ENCODE assay signal across 9 cellular contexts in genomic region chr2:16207611-16208010, GRCh38.
"Had no signal": no experiment of that assay in that cellular context is flagged by ENCODE, and none has a peak within 500 bp of the region (broad histone marks: within the 10 kb centered on the region; RNA-seq: fewer than 3 reads in every experiment).

No MANE protein-coding gene starts in this region.

- H3K4me3 Mint-ChIP-seq: GM23338, H9, HFFc6 had no signal

- DNase-seq: GM23248, GOT3, H7, H9, HCEC 1CT, HFFc6 had no signal

- H3K27ac ChIP-seq: GM23248 had no signal

- H3K4me1 ChIP-seq: HAP-1 had no signal

- ATAC-seq: GM23338, HCT116 had no signal

- H3K4me3 ChIP-seq: GM23248, GM23338, HAP-1 had no signal

- H2AFZ ChIP-seq: GM23248 had no signal

- H3K27ac Mint-ChIP-seq: GM23338, HFFc6 had no signal

- H3K4me2 ChIP-seq: GM23338 had no signal

- H3K36me3 ChIP-seq: HAP-1 had no signal

- H3K9ac ChIP-seq: GM23248 had no signal
